ENCODE assay signal across 1 cellular context in the genomic region with DNA sequence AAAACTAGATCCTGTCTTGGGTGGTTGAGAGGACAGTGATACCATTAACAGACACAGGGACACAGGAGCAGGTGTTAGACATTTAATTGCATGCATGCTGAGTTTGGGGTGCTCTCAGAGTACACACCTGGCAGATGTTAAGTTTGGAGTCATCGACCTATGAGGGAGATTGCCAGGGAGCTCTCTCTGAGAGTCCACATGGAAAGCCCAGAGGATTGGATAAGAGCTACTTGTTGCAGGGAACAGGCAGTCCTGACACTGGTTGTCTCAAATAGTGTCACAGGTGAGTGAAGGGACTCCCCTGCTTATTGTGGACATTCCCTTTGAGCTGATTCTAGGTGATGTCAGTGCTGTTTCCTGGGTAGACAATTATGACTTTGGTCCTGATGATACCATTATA.
TF ChIP-seq lines count a peak whose summit lies in the region.

No MANE protein-coding gene starts in this region.

TF ChIP-seq in GM12878, 131 proteins besides CTCF, POLR2A, EP300 and RAD21 (continued from another document):
- TF ChIP-seq, protein P1, sequence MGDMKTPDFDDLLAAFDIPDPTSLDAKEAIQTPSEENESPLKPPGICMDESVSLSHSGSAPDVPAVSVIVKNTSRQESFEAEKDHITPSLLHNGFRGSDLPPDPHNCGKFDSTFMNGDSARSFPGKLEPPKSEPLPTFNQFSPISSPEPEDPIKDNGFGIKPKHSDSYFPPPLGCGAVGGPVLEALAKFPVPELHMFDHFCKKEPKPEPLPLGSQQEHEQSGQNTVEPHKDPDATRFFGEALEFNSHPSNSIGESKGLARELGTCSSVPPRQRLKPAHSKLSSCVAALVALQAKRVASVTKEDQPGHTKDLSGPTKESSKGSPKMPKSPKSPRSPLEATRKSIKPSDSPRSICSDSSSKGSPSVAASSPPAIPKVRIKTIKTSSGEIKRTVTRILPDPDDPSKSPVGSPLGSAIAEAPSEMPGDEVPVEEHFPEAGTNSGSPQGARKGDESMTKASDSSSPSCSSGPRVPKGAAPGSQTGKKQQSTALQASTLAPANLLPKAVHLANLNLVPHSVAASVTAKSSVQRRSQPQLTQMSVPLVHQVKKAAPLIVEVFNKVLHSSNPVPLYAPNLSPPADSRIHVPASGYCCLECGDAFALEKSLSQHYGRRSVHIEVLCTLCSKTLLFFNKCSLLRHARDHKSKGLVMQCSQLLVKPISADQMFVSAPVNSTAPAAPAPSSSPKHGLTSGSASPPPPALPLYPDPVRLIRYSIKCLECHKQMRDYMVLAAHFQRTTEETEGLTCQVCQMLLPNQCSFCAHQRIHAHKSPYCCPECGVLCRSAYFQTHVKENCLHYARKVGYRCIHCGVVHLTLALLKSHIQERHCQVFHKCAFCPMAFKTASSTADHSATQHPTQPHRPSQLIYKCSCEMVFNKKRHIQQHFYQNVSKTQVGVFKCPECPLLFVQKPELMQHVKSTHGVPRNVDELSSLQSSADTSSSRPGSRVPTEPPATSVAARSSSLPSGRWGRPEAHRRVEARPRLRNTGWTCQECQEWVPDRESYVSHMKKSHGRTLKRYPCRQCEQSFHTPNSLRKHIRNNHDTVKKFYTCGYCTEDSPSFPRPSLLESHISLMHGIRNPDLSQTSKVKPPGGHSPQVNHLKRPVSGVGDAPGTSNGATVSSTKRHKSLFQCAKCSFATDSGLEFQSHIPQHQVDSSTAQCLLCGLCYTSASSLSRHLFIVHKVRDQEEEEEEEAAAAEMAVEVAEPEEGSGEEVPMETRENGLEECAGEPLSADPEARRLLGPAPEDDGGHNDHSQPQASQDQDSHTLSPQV (IDR thresholded peaks at IDR 0.05), result no peak
- TF ChIP-seq, protein P2, sequence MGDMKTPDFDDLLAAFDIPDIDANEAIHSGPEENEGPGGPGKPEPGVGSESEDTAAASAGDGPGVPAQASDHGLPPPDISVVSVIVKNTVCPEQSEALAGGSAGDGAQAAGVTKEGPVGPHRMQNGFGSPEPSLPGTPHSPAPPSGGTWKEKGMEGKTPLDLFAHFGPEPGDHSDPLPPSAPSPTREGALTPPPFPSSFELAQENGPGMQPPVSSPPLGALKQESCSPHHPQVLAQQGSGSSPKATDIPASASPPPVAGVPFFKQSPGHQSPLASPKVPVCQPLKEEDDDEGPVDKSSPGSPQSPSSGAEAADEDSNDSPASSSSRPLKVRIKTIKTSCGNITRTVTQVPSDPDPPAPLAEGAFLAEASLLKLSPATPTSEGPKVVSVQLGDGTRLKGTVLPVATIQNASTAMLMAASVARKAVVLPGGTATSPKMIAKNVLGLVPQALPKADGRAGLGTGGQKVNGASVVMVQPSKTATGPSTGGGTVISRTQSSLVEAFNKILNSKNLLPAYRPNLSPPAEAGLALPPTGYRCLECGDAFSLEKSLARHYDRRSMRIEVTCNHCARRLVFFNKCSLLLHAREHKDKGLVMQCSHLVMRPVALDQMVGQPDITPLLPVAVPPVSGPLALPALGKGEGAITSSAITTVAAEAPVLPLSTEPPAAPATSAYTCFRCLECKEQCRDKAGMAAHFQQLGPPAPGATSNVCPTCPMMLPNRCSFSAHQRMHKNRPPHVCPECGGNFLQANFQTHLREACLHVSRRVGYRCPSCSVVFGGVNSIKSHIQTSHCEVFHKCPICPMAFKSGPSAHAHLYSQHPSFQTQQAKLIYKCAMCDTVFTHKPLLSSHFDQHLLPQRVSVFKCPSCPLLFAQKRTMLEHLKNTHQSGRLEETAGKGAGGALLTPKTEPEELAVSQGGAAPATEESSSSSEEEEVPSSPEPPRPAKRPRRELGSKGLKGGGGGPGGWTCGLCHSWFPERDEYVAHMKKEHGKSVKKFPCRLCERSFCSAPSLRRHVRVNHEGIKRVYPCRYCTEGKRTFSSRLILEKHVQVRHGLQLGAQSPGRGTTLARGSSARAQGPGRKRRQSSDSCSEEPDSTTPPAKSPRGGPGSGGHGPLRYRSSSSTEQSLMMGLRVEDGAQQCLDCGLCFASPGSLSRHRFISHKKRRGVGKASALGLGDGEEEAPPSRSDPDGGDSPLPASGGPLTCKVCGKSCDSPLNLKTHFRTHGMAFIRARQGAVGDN (IDR thresholded peaks at IDR 0.05), result no peak
- no peak for TF ChIP-seq SMC3 (IDR thresholded peaks at IDR 0.05; ENCODE audit: borderline replicate concordance, low read length)
- TF ChIP-seq NFXL1 (IDR thresholded peaks at IDR 0.05; ENCODE audit: borderline replicate concordance), result no peak
- no peak for TF ChIP-seq ETV6 (conservative IDR thresholded peaks at IDR 0.05 in 1 of 2, IDR thresholded peaks at IDR 0.05 in 1 of 2; ENCODE audit: borderline replicate concordance in 1 of 2, low read depth in 1 of 2)
- TF ChIP-seq RUNX3 (IDR thresholded peaks at IDR 0.05; ENCODE audit: low read length), result peak; percentile 34; the same call in 1 of the 2 replicates
- no peak for TF ChIP-seq SMAD5 (IDR thresholded peaks at IDR 0.05; ENCODE audit: low read depth)
- no peak for TF ChIP-seq SPI1 (IDR thresholded peaks at IDR 0.05; ENCODE audit: borderline replicate concordance, insufficient read depth, low read depth, low read length)
- no peak for TF ChIP-seq SUPT20H (IDR thresholded peaks at IDR 0.05; ENCODE audit: borderline replicate concordance, control insufficient read depth, low read depth, low read length)
- TF ChIP-seq NFYA (IDR thresholded peaks at IDR 0.05; ENCODE audit: borderline replicate concordance, low read depth, low read length), result no peak
- TF ChIP-seq, protein P3, sequence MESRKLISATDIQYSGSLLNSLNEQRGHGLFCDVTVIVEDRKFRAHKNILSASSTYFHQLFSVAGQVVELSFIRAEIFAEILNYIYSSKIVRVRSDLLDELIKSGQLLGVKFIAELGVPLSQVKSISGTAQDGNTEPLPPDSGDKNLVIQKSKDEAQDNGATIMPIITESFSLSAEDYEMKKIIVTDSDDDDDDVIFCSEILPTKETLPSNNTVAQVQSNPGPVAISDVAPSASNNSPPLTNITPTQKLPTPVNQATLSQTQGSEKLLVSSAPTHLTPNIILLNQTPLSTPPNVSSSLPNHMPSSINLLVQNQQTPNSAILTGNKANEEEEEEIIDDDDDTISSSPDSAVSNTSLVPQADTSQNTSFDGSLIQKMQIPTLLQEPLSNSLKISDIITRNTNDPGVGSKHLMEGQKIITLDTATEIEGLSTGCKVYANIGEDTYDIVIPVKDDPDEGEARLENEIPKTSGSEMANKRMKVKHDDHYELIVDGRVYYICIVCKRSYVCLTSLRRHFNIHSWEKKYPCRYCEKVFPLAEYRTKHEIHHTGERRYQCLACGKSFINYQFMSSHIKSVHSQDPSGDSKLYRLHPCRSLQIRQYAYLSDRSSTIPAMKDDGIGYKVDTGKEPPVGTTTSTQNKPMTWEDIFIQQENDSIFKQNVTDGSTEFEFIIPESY (IDR thresholded peaks at IDR 0.05), result no peak
- no peak for TF ChIP-seq RFX5 (IDR thresholded peaks at IDR 0.05; ENCODE audit: low read depth, low read length)
- TF ChIP-seq, protein P4, sequence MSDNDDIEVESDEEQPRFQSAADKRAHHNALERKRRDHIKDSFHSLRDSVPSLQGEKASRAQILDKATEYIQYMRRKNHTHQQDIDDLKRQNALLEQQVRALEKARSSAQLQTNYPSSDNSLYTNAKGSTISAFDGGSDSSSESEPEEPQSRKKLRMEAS (IDR thresholded peaks at IDR 0.05; ENCODE audit: low read depth, low read length), result no peak
- no peak for TF ChIP-seq BRCA1 (IDR thresholded peaks at IDR 0.05; ENCODE audit: low read depth, low read length)
- TF ChIP-seq, protein P5, sequence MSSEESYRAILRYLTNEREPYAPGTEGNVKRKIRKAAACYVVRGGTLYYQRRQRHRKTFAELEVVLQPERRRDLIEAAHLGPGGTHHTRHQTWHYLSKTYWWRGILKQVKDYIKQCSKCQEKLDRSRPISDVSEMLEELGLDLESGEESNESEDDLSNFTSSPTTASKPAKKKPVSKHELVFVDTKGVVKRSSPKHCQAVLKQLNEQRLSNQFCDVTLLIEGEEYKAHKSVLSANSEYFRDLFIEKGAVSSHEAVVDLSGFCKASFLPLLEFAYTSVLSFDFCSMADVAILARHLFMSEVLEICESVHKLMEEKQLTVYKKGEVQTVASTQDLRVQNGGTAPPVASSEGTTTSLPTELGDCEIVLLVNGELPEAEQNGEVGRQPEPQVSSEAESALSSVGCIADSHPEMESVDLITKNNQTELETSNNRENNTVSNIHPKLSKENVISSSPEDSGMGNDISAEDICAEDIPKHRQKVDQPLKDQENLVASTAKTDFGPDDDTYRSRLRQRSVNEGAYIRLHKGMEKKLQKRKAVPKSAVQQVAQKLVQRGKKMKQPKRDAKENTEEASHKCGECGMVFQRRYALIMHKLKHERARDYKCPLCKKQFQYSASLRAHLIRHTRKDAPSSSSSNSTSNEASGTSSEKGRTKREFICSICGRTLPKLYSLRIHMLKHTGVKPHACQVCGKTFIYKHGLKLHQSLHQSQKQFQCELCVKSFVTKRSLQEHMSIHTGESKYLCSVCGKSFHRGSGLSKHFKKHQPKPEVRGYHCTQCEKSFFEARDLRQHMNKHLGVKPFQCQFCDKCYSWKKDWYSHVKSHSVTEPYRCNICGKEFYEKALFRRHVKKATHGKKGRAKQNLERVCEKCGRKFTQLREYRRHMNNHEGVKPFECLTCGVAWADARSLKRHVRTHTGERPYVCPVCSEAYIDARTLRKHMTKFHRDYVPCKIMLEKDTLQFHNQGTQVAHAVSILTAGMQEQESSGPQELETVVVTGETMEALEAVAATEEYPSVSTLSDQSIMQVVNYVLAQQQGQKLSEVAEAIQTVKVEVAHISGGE (CRISPR knock-in tag; IDR thresholded peaks at IDR 0.05), result no peak
- TF ChIP-seq, protein P6, sequence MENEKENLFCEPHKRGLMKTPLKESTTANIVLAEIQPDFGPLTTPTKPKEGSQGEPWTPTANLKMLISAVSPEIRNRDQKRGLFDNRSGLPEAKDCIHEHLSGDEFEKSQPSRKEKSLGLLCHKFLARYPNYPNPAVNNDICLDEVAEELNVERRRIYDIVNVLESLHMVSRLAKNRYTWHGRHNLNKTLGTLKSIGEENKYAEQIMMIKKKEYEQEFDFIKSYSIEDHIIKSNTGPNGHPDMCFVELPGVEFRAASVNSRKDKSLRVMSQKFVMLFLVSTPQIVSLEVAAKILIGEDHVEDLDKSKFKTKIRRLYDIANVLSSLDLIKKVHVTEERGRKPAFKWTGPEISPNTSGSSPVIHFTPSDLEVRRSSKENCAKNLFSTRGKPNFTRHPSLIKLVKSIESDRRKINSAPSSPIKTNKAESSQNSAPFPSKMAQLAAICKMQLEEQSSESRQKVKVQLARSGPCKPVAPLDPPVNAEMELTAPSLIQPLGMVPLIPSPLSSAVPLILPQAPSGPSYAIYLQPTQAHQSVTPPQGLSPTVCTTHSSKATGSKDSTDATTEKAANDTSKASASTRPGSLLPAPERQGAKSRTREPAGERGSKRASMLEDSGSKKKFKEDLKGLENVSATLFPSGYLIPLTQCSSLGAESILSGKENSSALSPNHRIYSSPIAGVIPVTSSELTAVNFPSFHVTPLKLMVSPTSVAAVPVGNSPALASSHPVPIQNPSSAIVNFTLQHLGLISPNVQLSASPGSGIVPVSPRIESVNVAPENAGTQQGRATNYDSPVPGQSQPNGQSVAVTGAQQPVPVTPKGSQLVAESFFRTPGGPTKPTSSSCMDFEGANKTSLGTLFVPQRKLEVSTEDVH (IDR thresholded peaks at IDR 0.05; ENCODE audit: low read depth, partially characterized antibody), result no peak
- TF ChIP-seq, protein P7, sequence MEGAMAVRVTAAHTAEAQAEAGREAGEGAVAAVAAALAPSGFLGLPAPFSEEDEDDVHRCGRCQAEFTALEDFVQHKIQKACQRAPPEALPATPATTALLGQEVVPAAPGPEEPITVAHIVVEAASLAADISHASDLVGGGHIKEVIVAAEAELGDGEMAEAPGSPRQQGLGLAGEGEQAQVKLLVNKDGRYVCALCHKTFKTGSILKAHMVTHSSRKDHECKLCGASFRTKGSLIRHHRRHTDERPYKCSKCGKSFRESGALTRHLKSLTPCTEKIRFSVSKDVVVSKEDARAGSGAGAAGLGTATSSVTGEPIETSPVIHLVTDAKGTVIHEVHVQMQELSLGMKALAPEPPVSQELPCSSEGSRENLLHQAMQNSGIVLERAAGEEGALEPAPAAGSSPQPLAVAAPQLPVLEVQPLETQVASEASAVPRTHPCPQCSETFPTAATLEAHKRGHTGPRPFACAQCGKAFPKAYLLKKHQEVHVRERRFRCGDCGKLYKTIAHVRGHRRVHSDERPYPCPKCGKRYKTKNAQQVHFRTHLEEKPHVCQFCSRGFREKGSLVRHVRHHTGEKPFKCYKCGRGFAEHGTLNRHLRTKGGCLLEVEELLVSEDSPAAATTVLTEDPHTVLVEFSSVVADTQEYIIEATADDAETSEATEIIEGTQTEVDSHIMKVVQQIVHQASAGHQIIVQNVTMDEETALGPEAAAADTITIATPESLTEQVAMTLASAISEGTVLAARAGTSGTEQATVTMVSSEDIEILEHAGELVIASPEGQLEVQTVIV (IDR thresholded peaks at IDR 0.05; ENCODE audit: borderline replicate concordance, partially characterized antibody), result no peak
- TF ChIP-seq KLF5 (IDR thresholded peaks at IDR 0.05; ENCODE audit: partially characterized antibody), result no peak
- no peak for TF ChIP-seq PAX8 (IDR thresholded peaks at IDR 0.05)
- TF ChIP-seq JUNB (IDR thresholded peaks at IDR 0.05), result peak; percentile 43; the same call in 1 of the 2 replicates
- TF ChIP-seq, protein P8, sequence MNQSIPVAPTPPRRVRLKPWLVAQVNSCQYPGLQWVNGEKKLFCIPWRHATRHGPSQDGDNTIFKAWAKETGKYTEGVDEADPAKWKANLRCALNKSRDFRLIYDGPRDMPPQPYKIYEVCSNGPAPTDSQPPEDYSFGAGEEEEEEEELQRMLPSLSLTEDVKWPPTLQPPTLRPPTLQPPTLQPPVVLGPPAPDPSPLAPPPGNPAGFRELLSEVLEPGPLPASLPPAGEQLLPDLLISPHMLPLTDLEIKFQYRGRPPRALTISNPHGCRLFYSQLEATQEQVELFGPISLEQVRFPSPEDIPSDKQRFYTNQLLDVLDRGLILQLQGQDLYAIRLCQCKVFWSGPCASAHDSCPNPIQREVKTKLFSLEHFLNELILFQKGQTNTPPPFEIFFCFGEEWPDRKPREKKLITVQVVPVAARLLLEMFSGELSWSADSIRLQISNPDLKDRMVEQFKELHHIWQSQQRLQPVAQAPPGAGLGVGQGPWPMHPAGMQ (IDR thresholded peaks at IDR 0.05; ENCODE audit: borderline replicate concordance), result no peak
- TF ChIP-seq RCOR1 (conservative IDR thresholded peaks at IDR 0.05; ENCODE audit: low read depth, low read length), result no peak
- no peak for TF ChIP-seq KDM1A (IDR thresholded peaks at IDR 0.05; ENCODE audit: borderline replicate concordance)
- 0 out of 2 replicates have a peak, but pooled peaks have one; percentile 23 for TF ChIP-seq ZBED1 (IDR thresholded peaks at IDR 0.05; ENCODE audit: borderline replicate concordance)
